2 cellular contexts compared by ENCODE assay signal in the genomic region with DNA sequence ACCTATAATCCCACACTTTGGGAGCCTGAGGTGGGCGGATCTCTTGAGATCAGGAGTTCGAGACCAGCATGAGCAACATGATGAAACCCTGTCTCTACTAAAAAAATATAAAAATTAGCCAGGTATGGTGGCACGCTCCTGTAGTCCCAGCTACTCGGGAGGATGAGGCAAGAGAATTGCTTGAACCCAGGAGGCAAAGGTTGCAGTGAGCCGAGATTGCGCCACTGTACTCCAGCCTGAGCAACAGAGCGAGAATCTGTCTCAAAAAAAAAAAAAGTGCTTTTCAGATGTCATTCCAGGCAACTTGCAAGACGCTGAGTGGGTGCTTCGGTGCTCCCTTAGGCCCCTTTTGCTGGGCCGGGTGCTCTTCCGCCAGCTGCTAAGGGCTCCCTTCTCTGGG. TPM values are rescaled to one million over a fixed set of nuclear protein-coding genes. Genes with fewer than 3 reads are reported as not detected.
"Had no signal": no experiment of that assay in that cellular context is flagged by ENCODE, and none has a peak within 500 bp of the region (broad histone marks: within the 10 kb centered on the region; RNA-seq: fewer than 3 reads in every experiment).

No MANE protein-coding gene starts in this region.

RNA-seq across cellular contexts. Expression of a gene that starts 21.2 kb away (rescaled TPM):
- total RNA-seq: GM23248, HFFc6 had no signal
- polyA plus RNA-seq: GM23248 had no signal
